Comparison of ENCODE assay signal across 30 cellular contexts in the genomic region with DNA sequence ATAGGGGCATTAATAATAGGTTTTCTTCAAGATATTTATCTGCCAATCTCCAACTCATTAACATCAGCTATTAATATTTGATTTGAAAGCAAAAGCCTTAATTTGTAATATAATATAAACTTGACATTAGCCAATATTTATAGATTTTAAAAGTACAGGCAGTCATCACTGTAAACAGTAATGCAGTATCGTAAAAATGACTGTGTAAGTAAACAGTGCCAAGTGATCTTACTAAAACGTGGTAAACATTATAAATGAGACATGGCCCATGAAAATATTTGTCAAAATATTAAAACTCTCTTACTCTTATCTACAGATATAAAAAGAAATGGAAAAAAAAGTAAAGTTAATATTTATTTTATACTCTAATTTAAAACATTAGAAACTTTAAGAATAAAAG.
"Had no signal": no experiment of that assay in that cellular context is flagged by ENCODE, and none has a peak within 500 bp of the region (broad histone marks: within the 10 kb centered on the region; RNA-seq: fewer than 3 reads in every experiment).

No MANE protein-coding gene starts in this region.

- H3K27ac ChIP-seq: ascending aorta, cardiac muscle cell, colonic mucosa, VCaP had no signal

- H3K4me3 ChIP-seq: ascending aorta, cardiac muscle cell, colonic mucosa had no signal

- H3K36me3 ChIP-seq: ascending aorta, cardiac muscle cell, colonic mucosa had no signal

- DNase-seq: activated B cell treated with CpG ODN at 0.5 μM for 24 hours; activated CD4-positive, alpha-beta memory T cell treated with anti-CD3 and anti-CD28 coated beads, Interleukin-2, amount 10 ng/mL, durations not matched to agents 7 days and 5 days; activated CD4-positive, alpha-beta T cell treated with anti-CD3 and anti-CD28 coated beads for 4 hours; activated CD4-positive, alpha-beta T cell treated with anti-CD3 and anti-CD28 coated beads, Interleukin-2, amount 10 ng/mL, durations not matched to agents 24 days and 14 days; activated CD4-positive, alpha-beta T cell treated with anti-CD3 and anti-CD28 coated beads, Interleukin-2, amount 50 U/mL, for 1 hour; activated CD4-positive, alpha-beta T cell treated with anti-CD3 and anti-CD28 coated beads, Interleukin-2, amount 50 U/mL, for 4 hours; activated CD4-positive, CD25-positive, alpha-beta regulatory T cell treated with anti-CD3 and anti-CD28 coated beads, Interleukin-2, amount 50 U/mL, for 72 hours; activated CD8-positive, alpha-beta memory T cell treated with anti-CD3 and anti-CD28 coated beads for 24 hours; activated CD8-positive, alpha-beta memory T cell treated with anti-CD3 and anti-CD28 coated beads, Interleukin-2, amount 10 ng/mL, durations not matched to agents 7 days and 5 days; activated CD8-positive, alpha-beta memory T cell treated with anti-CD3 and anti-CD28 coated beads, Interleukin-2, amount 50 U/mL, for 48 hours; activated CD8-positive, alpha-beta T cell treated with anti-CD3 and anti-CD28 coated beads, Interleukin-2, amount 10 ng/mL, durations not matched to agents 7 days and 5 days; activated effector memory CD4-positive, alpha-beta T cell treated with Interleukin-2 at 50 U/mL for 16 hours; activated gamma-delta T cell; activated naive CD4-positive, alpha-beta T cell treated with anti-CD3 and anti-CD28 coated beads, Interleukin-2, amount 10 ng/mL, durations not matched to agents 7 days and 5 days; activated naive CD4-positive, alpha-beta T cell treated with Interleukin-2 at 50 U/mL for 16 hours; activated naive CD8-positive, alpha-beta T cell treated with anti-CD3 and anti-CD28 coated beads, Interleukin-2, amount 10 ng/mL, durations not matched to agents 7 days and 5 days; activated naive CD8-positive, alpha-beta T cell treated with anti-CD3 and anti-CD28 coated beads, Interleukin-2, amount 50 U/mL, for 24 hours; activated T-cell treated with anti-CD3 and anti-CD28 coated beads, Interleukin-2, amount 50 U/mL, for 24 hours; activated T-cell treated with anti-CD3 and anti-CD28 coated beads, Interleukin-2, amount 50 U/mL, for 48 hours; amygdala; anterior cingulate cortex; caudate nucleus; cerebellar nuclear complex; colonic mucosa; T-helper 9 cell had no signal

- ATAC-seq: activated CD8-positive, alpha-beta memory T cell treated with anti-CD3 and anti-CD28 coated beads, Interleukin-2, amount 10 ng/mL, durations not matched to agents 7 days and 5 days; activated CD8-positive, alpha-beta T cell treated with anti-CD3 and anti-CD28 coated beads, Interleukin-2, amount 10 ng/mL, durations not matched to agents 7 days and 5 days; activated naive CD8-positive, alpha-beta T cell treated with anti-CD3 and anti-CD28 coated beads, Interleukin-2, amount 50 U/mL, for 24 hours had no signal

- H3K4me1 ChIP-seq: ascending aorta, colonic mucosa had no signal

- H3K9me3 ChIP-seq: colonic mucosa had no signal

- FAIRE-seq: bronchial epithelial cell, TTC549 had no signal

- H3K27me3 ChIP-seq: ascending aorta, cardiac muscle cell, colonic mucosa had no signal
